Comparison of ENCODE assay signal across 11 cellular contexts in genomic region chr6:160883999-160884398, GRCh38.
"Had no signal": no experiment of that assay in that cellular context is flagged by ENCODE, and none has a peak within 500 bp of the region (broad histone marks: within the 10 kb centered on the region; RNA-seq: fewer than 3 reads in every experiment).

No MANE protein-coding gene starts in this region.

- H3K27ac Mint-ChIP-seq: activated CD4-positive, alpha-beta memory T cell treated with anti-CD3 and anti-CD28 coated beads, Interleukin-2, amount 10 ng/mL, durations not matched to agents 7 days and 5 days; activated T-cell treated with anti-CD3 and anti-CD28 coated beads, Interleukin-2, amount 50 U/mL, for 72 hours had no signal

- DNase-seq: activated CD4-positive, alpha-beta memory T cell treated with anti-CD3 and anti-CD28 coated beads, Interleukin-2, amount 10 ng/mL, durations not matched to agents 7 days and 5 days; activated T-cell treated with anti-CD3 and anti-CD28 coated beads, Interleukin-2, amount 50 U/mL, for 72 hours; foreskin keratinocyte; heart left ventricle; pancreas; small intestine; T-helper 9 cell; thyroid gland had no signal

- H3K27ac ChIP-seq: cardiac muscle cell, foreskin keratinocyte, heart left ventricle, pancreas, right atrium auricular region, thyroid gland had no signal

- H3K9me3 ChIP-seq: heart left ventricle, pancreas, right atrium auricular region, thyroid gland had no signal

- H3K27me3 ChIP-seq: cardiac muscle cell, foreskin keratinocyte, heart left ventricle, pancreas, right atrium auricular region, thyroid gland had no signal

- H3K4me3 ChIP-seq: cardiac muscle cell, heart left ventricle, pancreas, right atrium auricular region, thyroid gland had no signal

- H3K4me3 Mint-ChIP-seq: activated CD4-positive, alpha-beta memory T cell treated with anti-CD3 and anti-CD28 coated beads, Interleukin-2, amount 10 ng/mL, durations not matched to agents 7 days and 5 days; activated T-cell treated with anti-CD3 and anti-CD28 coated beads, Interleukin-2, amount 50 U/mL, for 72 hours; neural crest cell had no signal

- H3K4me1 Mint-ChIP-seq: activated CD4-positive, alpha-beta memory T cell treated with anti-CD3 and anti-CD28 coated beads, Interleukin-2, amount 10 ng/mL, durations not matched to agents 7 days and 5 days had no signal

- H3K36me3 ChIP-seq: cardiac muscle cell, heart left ventricle, pancreas, right atrium auricular region, thyroid gland had no signal

- H3K4me1 ChIP-seq: pancreas, thyroid gland had no signal

- H3K27me3 Mint-ChIP-seq: activated CD4-positive, alpha-beta memory T cell treated with anti-CD3 and anti-CD28 coated beads, Interleukin-2, amount 10 ng/mL, durations not matched to agents 7 days and 5 days had no signal

- ATAC-seq: activated T-cell treated with anti-CD3 and anti-CD28 coated beads, Interleukin-2, amount 50 U/mL, for 72 hours; foreskin keratinocyte; heart left ventricle; pancreas had no signal

- H3K9me3 Mint-ChIP-seq: activated CD4-positive, alpha-beta memory T cell treated with anti-CD3 and anti-CD28 coated beads, Interleukin-2, amount 10 ng/mL, durations not matched to agents 7 days and 5 days; neural crest cell had no signal
